Comparison of ENCODE assay signal across 13 cellular contexts in genomic region chr17:67487506-67487905, GRCh38.
DNase-seq lines count a peak whose midpoint lies in the region; ATAC-seq and TF ChIP-seq lines count a peak whose summit lies in the region.
"Had no signal": no experiment of that assay in that cellular context is flagged by ENCODE, and none has a peak within 500 bp of the region (broad histone marks: within the 10 kb centered on the region; RNA-seq: fewer than 3 reads in every experiment).

No MANE protein-coding gene starts in this region.

- DNase-seq in stimulated activated naive CD8-positive, alpha-beta T cell treated with anti-CD3 and anti-CD28 coated beads, Interleukin-15, Interleukin-2, amounts not matched to agents 100 U/mL and 50 U/mL, for 24 hours, result no peak
- DNase-seq in central memory CD8-positive, alpha-beta T cell (ENCODE audit: low spot score in 2 of 2), result no peak
- DNase-seq in natural killer cell (no peak), PC-3 (no peak), inferior parietal cortex (ENCODE audit: extremely low spot score) (no peak), NCI-H226 (no peak), chondrocyte (ENCODE audit: low spot score) (no peak)
- DNase-seq: activated CD4-positive, alpha-beta T cell treated with anti-CD3 and anti-CD28 coated beads for 1 hour; NCI-H1694 treated with DMSO at 0.1 percent for 48 hours had no signal

- BruUV-seq in PC-3 (replicated peaks; lab: Mats Ljungman, UMichigan), result no TSS peak

- H3K27ac Mint-ChIP-seq in stimulated activated naive CD8-positive, alpha-beta T cell treated with anti-CD3 and anti-CD28 coated beads, Interleukin-15, Interleukin-2, amounts not matched to agents 100 ng/mL and 50 ng/mL, for 24 hours, result peak overlapping the region; percentile 72
- H3K27ac Mint-ChIP-seq in central memory CD8-positive, alpha-beta T cell (ENCODE audit: low read depth), result peak overlapping the region; percentile 81
- H3K27ac Mint-ChIP-seq in natural killer cell (peak overlapping the region; percentile 86 to 93), chondrocyte (ENCODE audit: unreplicated experiment) (no peak overlapping the region)

- peaks cover 7% of the 10 kb centered on the region for H3K9me3 Mint-ChIP-seq in stimulated activated naive CD8-positive, alpha-beta T cell treated with anti-CD3 and anti-CD28 coated beads, Interleukin-15, Interleukin-2, amounts not matched to agents 100 ng/mL and 50 ng/mL, for 24 hours
- no peaks in the 10 kb centered on the region for H3K9me3 Mint-ChIP-seq in central memory CD8-positive, alpha-beta T cell
- no peaks in the 10 kb centered on the region for H3K9me3 Mint-ChIP-seq in natural killer cell
- no peaks in the 10 kb centered on the region for H3K9me3 Mint-ChIP-seq in chondrocyte (ENCODE audit: low read depth)

- no peak overlapping the region for H3K27ac ChIP-seq in PC-3 (ENCODE audit: low read length)
- H3K27ac ChIP-seq: SK-N-MC, suprapubic skin had no signal

- ATAC-seq in stimulated activated naive CD8-positive, alpha-beta T cell treated with anti-CD3 and anti-CD28 coated beads, Interleukin-15, Interleukin-2, amounts not matched to agents 100 U/mL and 50 U/mL, for 24 hours, result no peak
- no peak for ATAC-seq in central memory CD8-positive, alpha-beta T cell (replicated peaks; ENCODE audit: extremely low read depth, poor library complexity, severe bottlenecking)
- ATAC-seq in natural killer cell (no peak), PC-3 (no peak)

- H3K36me3 Mint-ChIP-seq in stimulated activated naive CD8-positive, alpha-beta T cell treated with anti-CD3 and anti-CD28 coated beads, Interleukin-15, Interleukin-2, amounts not matched to agents 100 ng/mL and 50 ng/mL, for 24 hours (ENCODE audit: low read depth), result peaks cover 13% of the 10 kb centered on the region
- H3K36me3 Mint-ChIP-seq in central memory CD8-positive, alpha-beta T cell (ENCODE audit: insufficient read depth), result peaks cover 10% of the 10 kb centered on the region
- H3K36me3 Mint-ChIP-seq in natural killer cell (no peaks in the 10 kb centered on the region), chondrocyte (ENCODE audit: low read depth) (no peaks in the 10 kb centered on the region)

- POLR2A ChIA-PET in PC-3 (lab: Charles Lee; ENCODE audit: unreplicated experiment), result no interaction called here

- H3K4me1 ChIP-seq in PC-3 (ENCODE audit: insufficient read depth, low read length), result peaks cover 9% of the 10 kb centered on the region

- H3K27me3 ChIP-seq in PC-3 (ENCODE audit: low read length), result no peaks in the 10 kb centered on the region
- H3K27me3 ChIP-seq: BE2C, suprapubic skin had no signal

- peaks cover 90% of the 10 kb centered on the region for H3K4me1 Mint-ChIP-seq in stimulated activated naive CD8-positive, alpha-beta T cell treated with anti-CD3 and anti-CD28 coated beads, Interleukin-15, Interleukin-2, amounts not matched to agents 100 ng/mL and 50 ng/mL, for 24 hours (ENCODE audit: low read depth)
- peaks cover 80% of the 10 kb centered on the region for H3K4me1 Mint-ChIP-seq in central memory CD8-positive, alpha-beta T cell
- H3K4me1 Mint-ChIP-seq in natural killer cell (peaks cover 80 to 84% of the 10 kb centered on the region in 2 donors), chondrocyte (ENCODE audit: low read depth) (peaks cover 18% of the 10 kb centered on the region)

- H3F3A ChIP-seq in PC-3 (ENCODE audit: low read length, unreplicated experiment), result no peaks in the 10 kb centered on the region

- no peaks in the 10 kb centered on the region for H3K79me2 ChIP-seq in PC-3 (ENCODE audit: low read length)

- no peaks in the 10 kb centered on the region for H3K9me3 ChIP-seq in PC-3 (ENCODE audit: low read length)
- H3K9me3 ChIP-seq: BE2C, suprapubic skin had no signal

- H2AFZ ChIP-seq in PC-3 (ENCODE audit: low read length), result no peak overlapping the region

- CTCF ChIA-PET in PC-3 (lab: Charles Lee), result no interaction called here

- H3K27me3 Mint-ChIP-seq in stimulated activated naive CD8-positive, alpha-beta T cell treated with anti-CD3 and anti-CD28 coated beads, Interleukin-15, Interleukin-2, amounts not matched to agents 100 ng/mL and 50 ng/mL, for 24 hours, result no peaks in the 10 kb centered on the region
- no peaks in the 10 kb centered on the region for H3K27me3 Mint-ChIP-seq in central memory CD8-positive, alpha-beta T cell
- no peaks in the 10 kb centered on the region for H3K27me3 Mint-ChIP-seq in natural killer cell (ENCODE audit: low read depth in 2 of 2)
- no peaks in the 10 kb centered on the region for H3K27me3 Mint-ChIP-seq in chondrocyte (ENCODE audit: low read depth)

- no peak overlapping the region for H3K4me3 ChIP-seq in PC-3 (ENCODE audit: low read length)
- H3K4me3 ChIP-seq: SK-N-MC, suprapubic skin had no signal

- no peaks in the 10 kb centered on the region for H3K9me2 ChIP-seq in PC-3 (replicated peaks; ENCODE audit: low read length)

- intact Hi-C loops in natural killer cell (cut with micrococcal nuclease) (loop anchor here (2.0 to 5.0 kb wide), 3 partner anchors 35 to 53 kb away; no protein-coding TSS in a partner anchor), PC-3 (cut with micrococcal nuclease) (no loop called here)

- no peaks in the 10 kb centered on the region for H4K20me1 ChIP-seq in PC-3 (ENCODE audit: low read length)

- no peak overlapping the region for H3K4me2 ChIP-seq in PC-3 (ENCODE audit: low read length)

- TF ChIP-seq CTCF in natural killer cell (IDR thresholded peaks at IDR 0.05) (no peak), PC-3 (conservative IDR thresholded peaks at IDR 0.05; ENCODE audit: low read depth, low read length) (no peak), chondrocyte (IDR thresholded peaks at IDR 0.05) (no peak)

- no peaks in the 10 kb centered on the region for H3K36me3 ChIP-seq in PC-3 (ENCODE audit: low read depth, low read length)
- H3K36me3 ChIP-seq: BE2C, suprapubic skin had no signal

- no peak overlapping the region for H3K9ac ChIP-seq in PC-3 (ENCODE audit: low read length)

- H3K4me3 Mint-ChIP-seq in stimulated activated naive CD8-positive, alpha-beta T cell treated with anti-CD3 and anti-CD28 coated beads, Interleukin-15, Interleukin-2, amounts not matched to agents 100 ng/mL and 50 ng/mL, for 24 hours, result no peak overlapping the region
- peak overlapping the region; percentile 53 for H3K4me3 Mint-ChIP-seq in central memory CD8-positive, alpha-beta T cell
- peak overlapping the region; percentile 84 for H3K4me3 Mint-ChIP-seq in natural killer cell
- H3K4me3 Mint-ChIP-seq in chondrocyte (ENCODE audit: unreplicated experiment), result no peak overlapping the region

Comparison
In these comparisons a context has a peak if more than half of its experiments do, and no peak if none do; other contexts are left out.
1. H3K4me3 Mint-ChIP-seq: peak in central memory CD8-positive, alpha-beta T cell (single experiment) and natural killer cell (single experiment); none in stimulated activated naive CD8-positive, alpha-beta T cell treated with anti-CD3 and anti-CD28 coated beads, Interleukin-15, Interleukin-2, amounts not matched to agents 100 ng/mL and 50 ng/mL, for 24 hours (single experiment) and chondrocyte (single experiment).